Comparison of ENCODE assay signal across 8 cellular contexts in the genomic region with DNA sequence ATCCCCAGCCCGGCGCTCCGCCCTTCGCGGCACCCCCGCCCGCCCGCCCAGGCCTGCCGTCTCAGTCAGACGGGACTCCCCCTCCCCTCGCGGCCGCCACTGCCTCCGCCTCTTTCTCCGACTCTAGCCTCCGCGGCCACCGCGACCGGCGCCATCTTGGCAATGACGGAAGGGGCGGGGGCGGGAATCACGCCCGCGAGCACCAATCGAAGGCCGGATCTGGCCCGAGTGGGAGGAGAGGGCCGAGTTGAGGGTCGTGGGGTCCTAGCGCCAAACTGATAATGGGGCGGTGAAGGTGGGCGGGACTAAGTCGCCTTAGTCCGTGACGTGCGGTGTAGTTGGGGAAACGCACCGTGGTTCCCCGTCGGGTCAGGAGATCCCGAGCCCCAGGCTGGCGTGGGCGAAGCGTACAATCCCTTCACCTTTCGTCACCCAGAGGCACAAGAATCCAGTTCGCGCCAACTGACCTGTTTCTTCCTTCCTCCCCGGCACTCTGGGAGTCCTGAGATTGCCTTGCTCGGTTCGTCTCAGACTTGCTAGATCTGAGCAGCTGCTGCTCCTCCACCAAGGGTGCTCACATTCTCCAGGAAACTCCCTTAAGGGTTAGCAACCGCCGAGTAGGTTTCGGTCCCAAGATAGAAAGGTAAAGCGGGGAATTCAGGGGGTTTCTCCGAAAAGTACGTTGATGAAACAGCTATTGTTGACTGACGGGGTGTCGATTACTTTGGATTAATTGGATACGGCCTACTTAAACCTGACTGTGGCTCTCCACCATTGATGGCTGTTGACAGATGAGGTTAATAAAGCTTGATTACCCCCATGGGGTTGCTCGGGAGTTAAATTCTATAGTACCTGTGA. TPM values are rescaled to one million over a fixed set of nuclear protein-coding genes. Genes with fewer than 3 reads are reported as not detected.
A peak's percentile ranks its signal among the peaks of the same experiment; 100 is the strongest.
DNase-seq lines count a peak whose midpoint lies in the region; ATAC-seq and TF ChIP-seq lines count a peak whose summit lies in the region.

Gene DENND4A (minus strand): TSS at position 164 of the 858 bp plus-strand sequence. CDS start 35,843 bp downstream, outside the sequence.

- CTCF ChIA-PET in activated CD4-positive, alpha-beta memory T cell treated with anti-CD3 and anti-CD28 coated beads, Interleukin-2, amount 10 ng/mL, durations not matched to agents 7 days and 5 days (lab: Charles Lee) = interaction anchor here (1.4 to 6.8 kb wide), 8 partner anchors 14 to 77 kb away, joined by 3 to 34 read pairs (median 9); partner anchors contain the start of gene RAB11A

- no peaks in the 10 kb centered on the region for H3K27me3 Mint-ChIP-seq in activated CD4-positive, alpha-beta memory T cell treated with anti-CD3 and anti-CD28 coated beads, Interleukin-2, amount 10 ng/mL, durations not matched to agents 7 days and 5 days

- H3K4me1 ChIP-seq in duodenal mucosa (ENCODE audit: control insufficient read depth in 1 of 2, insufficient read depth in 2 of 2, low read length in 2 of 2) = peaks cover 12 to 31% of the 10 kb centered on the region in 2 donors

- WGBS in lower leg skin, 2 donors = 0 to 1% methylated on average over 31 to 43 of the region's 63 CpGs

- H3K9me3 Mint-ChIP-seq in activated CD4-positive, alpha-beta memory T cell treated with anti-CD3 and anti-CD28 coated beads, Interleukin-2, amount 10 ng/mL, durations not matched to agents 7 days and 5 days = no peaks in the 10 kb centered on the region

- peaks cover 69% of the 10 kb centered on the region for H3K4me1 Mint-ChIP-seq in activated CD4-positive, alpha-beta memory T cell treated with anti-CD3 and anti-CD28 coated beads, Interleukin-2, amount 10 ng/mL, durations not matched to agents 7 days and 5 days

- peak in 1 of 2 donors; percentile 74 for TF ChIP-seq POLR2A in lower leg skin (IDR thresholded peaks at IDR 0.05)

- intact Hi-C loops in lower leg skin (cut with DNase I; ENCODE audit: low total_unique reads) = no loop called here

- H3K36me3 ChIP-seq in duodenal mucosa (ENCODE audit: control insufficient read depth in 1 of 2, insufficient read depth in 2 of 2, low read length in 2 of 2) = no peaks in the 10 kb centered on the region

- H3K9me3 ChIP-seq in duodenal mucosa (ENCODE audit: control insufficient read depth in 1 of 2, low read length in 2 of 2) = no peaks in the 10 kb centered on the region

- POLR2A ChIA-PET in activated CD4-positive, alpha-beta memory T cell treated with anti-CD3 and anti-CD28 coated beads, Interleukin-2, amount 10 ng/mL, durations not matched to agents 7 days and 5 days (lab: Charles Lee) = interaction anchor here (0.6 to 9.4 kb wide), 24 partner anchors 12 to 898 kb away, joined by 3 to 115 read pairs (median 6); partner anchors contain the start of genes INTS14, RAB11A and RNU5B-1

- peak within 1 kb of the TSS; percentile 95 for H3K27ac Mint-ChIP-seq in activated CD4-positive, alpha-beta memory T cell treated with anti-CD3 and anti-CD28 coated beads, Interleukin-2, amount 10 ng/mL, durations not matched to agents 7 days and 5 days

- no peak for TF ChIP-seq CTCF in lower leg skin (IDR thresholded peaks at IDR 0.05)

- H3K27me3 ChIP-seq in duodenal mucosa (ENCODE audit: control insufficient read depth in 1 of 2, insufficient read depth in 2 of 2, low read length in 2 of 2) = no peaks in the 10 kb centered on the region

- peak within 1 kb of the TSS; percentile 83 for H3K4me3 Mint-ChIP-seq in activated CD4-positive, alpha-beta memory T cell treated with anti-CD3 and anti-CD28 coated beads, Interleukin-2, amount 10 ng/mL, durations not matched to agents 7 days and 5 days

- H3K9ac ChIP-seq in duodenal mucosa (ENCODE audit: low read depth in 1 of 2, low read length in 2 of 2) = peak within 1 kb of the TSS; percentile 94 to 97

- peak within 1 kb of the TSS; percentile 94 for H3K27ac ChIP-seq in duodenal mucosa (ENCODE audit: low read depth, low read length)

- H3K36me3 Mint-ChIP-seq in activated CD4-positive, alpha-beta memory T cell treated with anti-CD3 and anti-CD28 coated beads, Interleukin-2, amount 10 ng/mL, durations not matched to agents 7 days and 5 days (ENCODE audit: low read depth) = peaks cover 7% of the 10 kb centered on the region

- H3K4me3 ChIP-seq in duodenal mucosa (ENCODE audit: low read depth in 1 of 2, low read length in 2 of 2) (peak within 1 kb of the TSS; percentile 83 to 95), lower leg skin (ENCODE audit: low read depth, poor library complexity, severe bottlenecking) (peak within 1 kb of the TSS; percentile 80)

- DNase-seq in CD1c-positive myeloid dendritic cell (ENCODE audit: extremely low spot score) (peak; percentile 99), NCI-H82 treated with DMSO at 0.1 percent for 48 hours (lab: John Stamatoyannopoulos, UW; ENCODE audit: unreplicated experiment) (peak; percentile 97), lower leg skin (ENCODE audit: low spot score in 2 of 2) (peak; percentile 98 to 100)
- DNase-seq in activated CD4-positive, alpha-beta memory T cell treated with anti-CD3 and anti-CD28 coated beads, Interleukin-2, amount 10 ng/mL, durations not matched to agents 7 days and 5 days = peak; percentile 99
- DNase-seq in stimulated activated CD4-positive, alpha-beta T cell treated with anti-CD3 and anti-CD28 coated beads, Interleukin-4, amount 100 ng/mL, for 48 hours (ENCODE audit: low read depth in 2 of 2) = peak; percentile 95 to 98

- ATAC-seq in GM19438 (IDR thresholded peaks at IDR 0.05; ENCODE audit: low read depth, unreplicated experiment) (peak; percentile 78), HG03575 (IDR thresholded peaks at IDR 0.05; ENCODE audit: extremely low read depth, insufficient number of reproducible peaks, low FRiP score, unreplicated experiment) (peak; percentile 32)

RNA-seq across cellular contexts. Expression of gene DENND4A, which starts in this region (rescaled TPM):
- 10 to 100 TPM; 40.4 to 41.1 TPM for total RNA-seq in activated CD4-positive, alpha-beta memory T cell treated with anti-CD3 and anti-CD28 coated beads, Interleukin-2, amount 10 ng/mL, durations not matched to agents 7 days and 5 days
- 10 to 100 TPM in 3 of 4 donors, 1 to 10 TPM in 1; 7.4 to 16.4 (median 13.3) TPM for total RNA-seq in lower leg skin

Comparison
In these comparisons a context has a peak if more than half of its experiments do, and no peak if none do; other contexts are left out.
1. Peak in every context shown above with its lines: DNase-seq, ATAC-seq, H3K4me3 ChIP-seq and H3K27ac ChIP-seq.